Comparison of ENCODE assay signal across 22 cellular contexts in genomic region chr1:57963545-57963944, GRCh38.
A peak's percentile ranks its signal among the peaks of the same experiment; 100 is the strongest.
DNase-seq lines count a peak whose midpoint lies in the region; TF ChIP-seq lines count a peak whose summit lies in the region.
"Had no signal": no experiment of that assay in that cellular context is flagged by ENCODE, and none has a peak within 500 bp of the region (broad histone marks: within the 10 kb centered on the region; RNA-seq: fewer than 3 reads in every experiment).

No MANE protein-coding gene starts in this region.

- H2BK5ac ChIP-seq in neuronal stem cell (ENCODE audit: low read length): no peak overlapping the region

- H3K23ac ChIP-seq in neuronal stem cell (ENCODE audit: low read depth, low read length, poor library complexity): no peak overlapping the region

- no peak for TF ChIP-seq EP300 in tibial nerve (IDR thresholded peaks at IDR 0.05)

- H3K4me2 ChIP-seq in neuronal stem cell (ENCODE audit: insufficient read depth, low read length, poor library complexity, severe bottlenecking): no peak overlapping the region

- H3K4me3 ChIP-seq in neuronal stem cell (ENCODE audit: low read length in 2 of 2) (no peak overlapping the region), tibial nerve (no peak overlapping the region)
- H3K4me3 ChIP-seq: gastroesophageal sphincter, MG63 had no signal

- no peak overlapping the region for H3K4ac ChIP-seq in neuronal stem cell (ENCODE audit: low read length)

- H2BK12ac ChIP-seq in neuronal stem cell (ENCODE audit: low read length): no peak overlapping the region

- DNase-seq in NCI-H524 (lab: John Stamatoyannopoulos, UW): peak; percentile 14 to 75
- no peak for DNase-seq in NCI-H524 treated with DMSO at 0.1 percent for 48 hours (lab: John Stamatoyannopoulos, UW)
- DNase-seq in NCI-H1694 treated with DMSO at 0.1 percent for 48 hours (lab: John Stamatoyannopoulos, UW): peak; percentile 73
- peak; percentile 91 for DNase-seq in NCI-H748 (lab: John Stamatoyannopoulos, UW; ENCODE audit: unreplicated experiment)
- no peak for DNase-seq in GDM1 (lab: John Stamatoyannopoulos, UW)
- no peak for DNase-seq in neuronal stem cell (ENCODE audit: low spot score)
- DNase-seq in MV-4-11 (lab: John Stamatoyannopoulos, UW): no peak
- no peak for DNase-seq in tibial nerve (ENCODE audit: low spot score in 2 of 2)
- DNase-seq: activated CD4-positive, alpha-beta T cell treated with anti-CD3 and anti-CD28 coated beads for 4 hours; BE2C; cerebellar nuclear complex; effector CD8-positive, alpha-beta T cell; HFFc6; kidney; MG63; NCI-H510A treated with DMSO at 0.1 percent for 48 hours; nucleus accumbens; PC-3; SHP77 treated with DMSO at 0.1 percent for 48 hours; stimulated activated CD4-positive, alpha-beta T cell treated with anti-CD3 and anti-CD28 coated beads, Interleukin-12 subunit alpha, Interleukin-12 subunit beta, amount 100 ng/mL, for 4 hours; stimulated activated CD8-positive, alpha-beta memory T cell treated with anti-CD3 and anti-CD28 coated beads, Interleukin-4, amount 100 ng/mL, for 48 hours had no signal

- no peaks in the 10 kb centered on the region for H3K4me1 ChIP-seq in neuronal stem cell (ENCODE audit: control insufficient read depth in 2 of 2, insufficient read depth in 1 of 2, low read depth in 1 of 2, low read length in 2 of 2)
- H3K4me1 ChIP-seq in tibial nerve: no peaks in the 10 kb centered on the region
- H3K4me1 ChIP-seq: BE2C had no signal

- H3K27ac ChIP-seq in neuronal stem cell (replicated peaks; ENCODE audit: low read length): no peak overlapping the region
- H3K27ac ChIP-seq in tibial nerve: no peak overlapping the region
- H3K27ac ChIP-seq: gastroesophageal sphincter had no signal

- TF ChIP-seq POLR2A in tibial nerve (IDR thresholded peaks at IDR 0.05): no peak

- WGBS in neuronal stem cell (ENCODE audit: extremely low coverage in 2 of 2, insufficient read length in 2 of 2, insufficient replicate concordance in 1 of 2), 2 donors: no CpG with 5 or more reads among the region's 6 CpGs
- 77 to 81% methylated on average over 6 of the region's 6 CpGs for WGBS in tibial nerve, 2 donors

- TF ChIP-seq CTCF in tibial nerve (IDR thresholded peaks at IDR 0.05): no peak

- no peak overlapping the region for H4K8ac ChIP-seq in neuronal stem cell (ENCODE audit: low read depth, low read length)

- no peaks in the 10 kb centered on the region for H3K9me3 ChIP-seq in neuronal stem cell (replicated peaks in 1 of 2; ENCODE audit: control insufficient read depth in 2 of 2, insufficient read depth in 1 of 2, low read depth in 1 of 2, low read length in 2 of 2)
- no peaks in the 10 kb centered on the region for H3K9me3 ChIP-seq in tibial nerve
- H3K9me3 ChIP-seq: BE2C, gastroesophageal sphincter, MG63 had no signal

- H3K27me3 ChIP-seq in neuronal stem cell (ENCODE audit: control insufficient read depth in 3 of 3, insufficient read depth in 3 of 3, low read depth in 1 of 3, low read length in 3 of 3) (no peaks in the 10 kb centered on the region), tibial nerve (no peaks in the 10 kb centered on the region)
- H3K27me3 ChIP-seq: BE2C, gastroesophageal sphincter, MG63 had no signal

- H2AFZ ChIP-seq in neuronal stem cell (ENCODE audit: low read length): no peak overlapping the region

- H3K36me3 ChIP-seq in neuronal stem cell (replicated peaks in 1 of 2; ENCODE audit: control insufficient read depth in 2 of 2, insufficient read depth in 2 of 2, low read length in 2 of 2): no peaks in the 10 kb centered on the region
- H3K36me3 ChIP-seq in tibial nerve: no peaks in the 10 kb centered on the region
- H3K36me3 ChIP-seq: BE2C, gastroesophageal sphincter, MG63 had no signal

- no peak overlapping the region for H2BK15ac ChIP-seq in neuronal stem cell (ENCODE audit: low read length)

- H4K91ac ChIP-seq in neuronal stem cell (ENCODE audit: low read depth, low read length, poor library complexity): no peak overlapping the region

- no peaks in the 10 kb centered on the region for H3K79me1 ChIP-seq in neuronal stem cell (ENCODE audit: low read depth, low read length)

- H2AK5ac ChIP-seq in neuronal stem cell (ENCODE audit: low read depth, low read length): no peak overlapping the region

- no peak overlapping the region for H2BK120ac ChIP-seq in neuronal stem cell (ENCODE audit: low read depth, low read length)

- no peak overlapping the region for H3K14ac ChIP-seq in neuronal stem cell (ENCODE audit: low read length)

- H3K9ac ChIP-seq in neuronal stem cell (ENCODE audit: low read depth, low read length, poor library complexity): no peak overlapping the region

- H3K18ac ChIP-seq in neuronal stem cell (ENCODE audit: low read length): no peak overlapping the region

Comparison
In these comparisons a context has a peak if more than half of its experiments do, and no peak if none do; other contexts are left out.
1. DNase-seq: peak in NCI-H524 (2 of 2), NCI-H1694 treated with DMSO at 0.1 percent for 48 hours (single experiment) and NCI-H748 (single experiment); none in NCI-H524 treated with DMSO at 0.1 percent for 48 hours (single experiment), GDM1 (single experiment), neuronal stem cell (single experiment), MV-4-11 (single experiment) and tibial nerve (0 of 2).